Comparison of ENCODE assay signal across 14 cellular contexts in the genomic region with DNA sequence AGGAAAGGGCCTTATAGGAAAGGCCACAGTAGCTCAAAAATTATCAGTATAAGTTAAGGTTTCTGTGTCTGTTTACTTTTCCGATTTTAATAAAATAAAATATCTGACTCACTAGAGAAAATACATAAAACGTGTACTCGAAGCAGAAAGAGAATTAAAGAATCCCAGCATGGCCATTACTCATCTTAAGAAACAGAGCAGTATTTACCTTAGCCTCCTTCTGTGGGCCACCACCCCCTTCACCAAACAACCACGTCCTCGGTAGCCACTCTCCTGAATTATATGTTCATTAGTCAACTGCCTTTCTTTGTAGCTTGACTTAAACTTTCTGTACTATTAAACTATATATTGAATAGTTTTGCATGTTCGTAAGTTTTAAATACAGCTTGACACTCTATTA.
DNase-seq lines count a peak whose midpoint lies in the region; ATAC-seq and TF ChIP-seq lines count a peak whose summit lies in the region.
"Had no signal": no experiment of that assay in that cellular context is flagged by ENCODE, and none has a peak within 500 bp of the region (broad histone marks: within the 10 kb centered on the region; RNA-seq: fewer than 3 reads in every experiment).

No MANE protein-coding gene starts in this region.

- H3K27me3 Mint-ChIP-seq in T-helper 2 cell treated with Interferon-gamma antibody and Interleukin-4, amounts not matched to agents 5 μg/mL and 100 μg/mL, for 36 hours (ENCODE audit: low read depth): peaks cover 3% of the 10 kb centered on the region

- no peaks in the 10 kb centered on the region for H3K27me3 ChIP-seq in PC-3 (ENCODE audit: low read length)
- H3K27me3 ChIP-seq: BLaER1 had no signal

- H3K4me3 Mint-ChIP-seq in T-helper 2 cell treated with Interferon-gamma antibody and Interleukin-4, amounts not matched to agents 5 μg/mL and 100 μg/mL, for 36 hours: no peak overlapping the region
- H3K4me3 Mint-ChIP-seq: CD14-positive monocyte; CD4-positive, alpha-beta memory T cell had no signal

- H3K36me3 ChIP-seq in PC-3 (ENCODE audit: low read depth, low read length): no peaks in the 10 kb centered on the region
- H3K36me3 ChIP-seq: BLaER1, HAP-1 had no signal

- peak overlapping the region; percentile 82 for H3K9ac ChIP-seq in PC-3 (ENCODE audit: low read length)
- H3K9ac ChIP-seq: BLaER1, GM23248 had no signal

- intact Hi-C loops in PC-3 (cut with micrococcal nuclease): loop anchor here (1.0 kb wide), 1 partner anchor 8 kb away; no protein-coding TSS in a partner anchor

- H3K4me3 ChIP-seq in PC-3 (ENCODE audit: low read length) (peak overlapping the region; percentile 28; the same call in 1 of the 2 replicates), epithelial cell of esophagus (ENCODE audit: low read length) (no peak overlapping the region)
- H3K4me3 ChIP-seq: BLaER1, GM23248, HAP-1 had no signal

- peak overlapping the region; percentile 12; the same call in 1 of the 2 replicates for H2AFZ ChIP-seq in PC-3 (ENCODE audit: low read length)
- H2AFZ ChIP-seq: GM23248 had no signal

- H3K9me3 ChIP-seq in PC-3 (ENCODE audit: low read length): no peaks in the 10 kb centered on the region
- H3K9me3 ChIP-seq: BLaER1, HAP-1 had no signal

- DNase-seq in ELR (ENCODE audit: low read depth) (peak; percentile 4), PC-3 (peak; percentile 94), epithelial cell of esophagus (ENCODE audit: low read depth) (peak; percentile 39), NCI-H446 treated with DMSO at 0.1 percent for 48 hours (lab: John Stamatoyannopoulos, UW) (no peak), D341Med (ENCODE audit: low spot score) (no peak), NCI-H345 (lab: John Stamatoyannopoulos, UW) (no peak)
- DNase-seq in T-helper 2 cell treated with Interferon-gamma antibody and Interleukin-4, amounts not matched to agents 5 μg/mL and 100 μg/mL, for 36 hours (ENCODE audit: low spot score): no peak
- DNase-seq: CD4-positive, alpha-beta memory T cell; DMS 273 treated with DMSO at 0.1 percent for 48 hours; EL; GM23248 had no signal

- H3K79me2 ChIP-seq in PC-3 (ENCODE audit: low read length): no peaks in the 10 kb centered on the region

- TF ChIP-seq CTCF in PC-3 (conservative IDR thresholded peaks at IDR 0.05; ENCODE audit: low read depth, low read length) (no peak), epithelial cell of esophagus (IDR thresholded peaks at IDR 0.05; ENCODE audit: insufficient read depth, low read depth, low read length, missing control alignments) (no peak)

- H3K4me1 ChIP-seq in PC-3 (ENCODE audit: insufficient read depth, low read length): peaks cover 51% of the 10 kb centered on the region
- H3K4me1 ChIP-seq: BLaER1, HAP-1 had no signal

- BruUV-seq in PC-3 (replicated peaks; lab: Mats Ljungman, UMichigan): no TSS peak

- no peaks in the 10 kb centered on the region for H3K9me2 ChIP-seq in PC-3 (replicated peaks; ENCODE audit: low read length)

- no peaks in the 10 kb centered on the region for H4K20me1 ChIP-seq in PC-3 (ENCODE audit: low read length)
- H4K20me1 ChIP-seq: BLaER1 had no signal

- H3K9me3 Mint-ChIP-seq in T-helper 2 cell treated with Interferon-gamma antibody and Interleukin-4, amounts not matched to agents 5 μg/mL and 100 μg/mL, for 36 hours: no peaks in the 10 kb centered on the region
- H3K9me3 Mint-ChIP-seq: CD14-positive monocyte had no signal

- CTCF ChIA-PET in PC-3 (lab: Charles Lee): interaction anchor here (1.0 to 1.7 kb wide), 3 partner anchors 27 to 33 kb away, joined by 3 to 6 read pairs (median 6); no protein-coding TSS in a partner anchor

- H3K4me1 Mint-ChIP-seq in T-helper 2 cell treated with Interferon-gamma antibody and Interleukin-4, amounts not matched to agents 5 μg/mL and 100 μg/mL, for 36 hours (ENCODE audit: low read depth): peaks cover 3% of the 10 kb centered on the region
- H3K4me1 Mint-ChIP-seq: CD14-positive monocyte; CD4-positive, alpha-beta memory T cell had no signal

- POLR2A ChIA-PET in PC-3 (lab: Charles Lee; ENCODE audit: unreplicated experiment): no interaction called here

- H3K27ac ChIP-seq in PC-3 (ENCODE audit: low read length): peak overlapping the region; percentile 92
- H3K27ac ChIP-seq: BLaER1, GM23248 had no signal

- H3F3A ChIP-seq in PC-3 (ENCODE audit: low read length, unreplicated experiment): peaks cover 11% of the 10 kb centered on the region

- peak overlapping the region; percentile 77 for H3K4me2 ChIP-seq in PC-3 (ENCODE audit: low read length)
- H3K4me2 ChIP-seq: BLaER1 had no signal

- no peak overlapping the region for H3K27ac Mint-ChIP-seq in T-helper 2 cell treated with Interferon-gamma antibody and Interleukin-4, amounts not matched to agents 5 μg/mL and 100 μg/mL, for 36 hours
- H3K27ac Mint-ChIP-seq: CD4-positive, alpha-beta memory T cell had no signal

- H3K36me3 Mint-ChIP-seq in T-helper 2 cell treated with Interferon-gamma antibody and Interleukin-4, amounts not matched to agents 5 μg/mL and 100 μg/mL, for 36 hours (ENCODE audit: low read depth): no peaks in the 10 kb centered on the region
- H3K36me3 Mint-ChIP-seq: CD14-positive monocyte; CD4-positive, alpha-beta memory T cell had no signal

- ATAC-seq in PC-3: peak; percentile 93

Comparison
In these comparisons a context has a peak if more than half of its experiments do, and no peak if none do; other contexts are left out.
1. DNase-seq: peak in ELR (single experiment), PC-3 (single experiment) and epithelial cell of esophagus (single experiment); none in T-helper 2 cell treated with Interferon-gamma antibody and Interleukin-4, amounts not matched to agents 5 μg/mL and 100 μg/mL, for 36 hours (single experiment), NCI-H446 treated with DMSO at 0.1 percent for 48 hours (single experiment), D341Med (single experiment) and NCI-H345 (single experiment).